ENCODE assay signal across 25 cellular contexts in the genomic region with DNA sequence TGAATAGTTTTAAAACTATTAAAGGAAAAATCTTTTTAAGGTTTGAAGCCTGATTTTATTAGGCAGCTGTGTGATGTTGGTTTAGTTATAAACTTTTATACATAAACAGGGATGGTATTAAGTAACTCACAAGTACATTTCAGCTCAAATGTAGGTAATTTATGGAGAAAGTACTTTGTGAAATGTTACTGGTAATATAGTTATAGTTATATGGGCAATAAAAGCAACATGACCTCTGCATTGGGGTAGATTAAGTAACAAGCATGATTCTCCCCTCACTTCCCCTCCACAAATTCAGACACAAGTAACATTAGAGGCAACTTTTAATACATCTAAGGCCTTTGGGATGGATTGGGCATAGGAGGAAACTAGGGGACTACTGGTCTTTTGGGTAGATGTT.
"Had no signal": no experiment of that assay in that cellular context is flagged by ENCODE, and none has a peak within 500 bp of the region (broad histone marks: within the 10 kb centered on the region; RNA-seq: fewer than 3 reads in every experiment).

No MANE protein-coding gene starts in this region.

- H3K4me1 ChIP-seq: colonic mucosa, esophagus muscularis mucosa, esophagus squamous epithelium, foreskin keratinocyte, gastrocnemius medialis, gastroesophageal sphincter, heart left ventricle, heart right ventricle had no signal

- ATAC-seq: effector memory CD8-positive, alpha-beta T cell; esophagus mucosa; foreskin keratinocyte; gastrocnemius medialis; gastroesophageal sphincter; heart left ventricle; heart right ventricle had no signal

- H3K4me3 ChIP-seq: colonic mucosa, coronary artery, dorsolateral prefrontal cortex, esophagus muscularis mucosa, esophagus squamous epithelium, gastrocnemius medialis, gastroesophageal sphincter, heart left ventricle, heart right ventricle had no signal

- FAIRE-seq: endothelial cell of umbilical vein had no signal

- H3K27ac ChIP-seq: colonic mucosa, coronary artery, dorsolateral prefrontal cortex, epithelial cell of prostate, esophagus muscularis mucosa, esophagus squamous epithelium, foreskin keratinocyte, gastrocnemius medialis, gastroesophageal sphincter, heart left ventricle, heart right ventricle had no signal

- H3K36me3 ChIP-seq: colonic mucosa, esophagus muscularis mucosa, esophagus squamous epithelium, gastrocnemius medialis, gastroesophageal sphincter, heart left ventricle, heart right ventricle had no signal

- H3K9me3 ChIP-seq: colonic mucosa, esophagus muscularis mucosa, esophagus squamous epithelium, gastrocnemius medialis, gastroesophageal sphincter, heart left ventricle, heart right ventricle had no signal

- H3K27me3 ChIP-seq: colonic mucosa, esophagus muscularis mucosa, esophagus squamous epithelium, foreskin keratinocyte, gastrocnemius medialis, gastroesophageal sphincter, heart left ventricle, heart right ventricle had no signal

- DNase-seq: colonic mucosa; cortex of kidney; dermis blood vessel endothelial cell; dorsolateral prefrontal cortex; effector CD4-positive, alpha-beta T cell; effector CD8-positive, alpha-beta T cell; effector memory CD4-positive, alpha-beta T cell; effector memory CD8-positive, alpha-beta T cell; endodermal cell; erythroblast; esophagus squamous epithelium; foreskin fibroblast; foreskin keratinocyte; foreskin melanocyte; gastrocnemius medialis; glutamatergic neuron; head of caudate nucleus; heart left ventricle; heart right ventricle had no signal
